In genomic region chr14:49306152-49306751, GRCh38 we compare ENCODE assay signal across 8 cellular contexts.
DNase-seq lines count a peak whose midpoint lies in the region; ATAC-seq and TF ChIP-seq lines count a peak whose summit lies in the region.

No MANE protein-coding gene starts in this region.

- H3K4me2 ChIP-seq in neural cell (ENCODE audit: low read length) = no peak overlapping the region

- DNase-seq in EH (ENCODE audit: low read depth) = peak; percentile 1
- DNase-seq in M059J (ENCODE audit: low read depth) = peak; percentile 15
- DNase-seq in amniotic epithelial cell (ENCODE audit: low read depth) = peak; percentile 12
- DNase-seq in H7 = no peak
- DNase-seq in left ventricle myocardium superior = no peak

- no peak overlapping the region for H3K9ac ChIP-seq in neural cell (ENCODE audit: low read length)

- ATAC-seq in GM21526 (IDR thresholded peaks at IDR 0.05; ENCODE audit: low FRiP score, unreplicated experiment) = peak; percentile 64
- no peak for ATAC-seq in HG03521 (IDR thresholded peaks at IDR 0.05; ENCODE audit: unreplicated experiment)
- no peak for ATAC-seq in left ventricle myocardium superior

- peak; percentile 87 for TF ChIP-seq RAD21 in neural cell (conservative IDR thresholded peaks at IDR 0.05)

- no peak overlapping the region for H3K27ac ChIP-seq in neural cell (ENCODE audit: low read length)

- no peaks in the 10 kb centered on the region for H3K27me3 ChIP-seq in neural cell (ENCODE audit: insufficient read depth, low read depth, low read length)
- no peaks in the 10 kb centered on the region for H3K27me3 ChIP-seq in H7 (ENCODE audit: control insufficient read depth, insufficient read depth, low read length)

- H3K9me2 ChIP-seq in neural cell (ENCODE audit: insufficient read depth, low read length) = no peaks in the 10 kb centered on the region

- H3K9me3 ChIP-seq in neural cell (ENCODE audit: low read length) = no peaks in the 10 kb centered on the region

- H3F3A ChIP-seq in neural cell (ENCODE audit: insufficient read depth, low read length, poor library complexity, severe bottlenecking) = no peaks in the 10 kb centered on the region

- intact Hi-C loops in left ventricle myocardium superior (cut with micrococcal nuclease) = no loop called here

- peak; percentile 79 for TF ChIP-seq CTCF in neural cell (IDR thresholded peaks at IDR 0.05; ENCODE audit: poor library complexity, severe bottlenecking)

- H2AFZ ChIP-seq in neural cell (ENCODE audit: low read depth, low read length) = no peak overlapping the region

- no peaks in the 10 kb centered on the region for H4K20me1 ChIP-seq in neural cell (ENCODE audit: insufficient read depth)

- TF ChIP-seq EP300 in neural cell (conservative IDR thresholded peaks at IDR 0.05; ENCODE audit: poor library complexity, severe bottlenecking) = no peak

- H3K4me3 ChIP-seq in neural cell (ENCODE audit: low read length) = no peak overlapping the region
- H3K4me3 ChIP-seq in H7 (ENCODE audit: insufficient read depth, low read depth, low read length) = no peak overlapping the region

- no peaks in the 10 kb centered on the region for H3K79me2 ChIP-seq in neural cell (replicated peaks; ENCODE audit: insufficient read depth, low read length)

- H3K36me3 ChIP-seq in neural cell (ENCODE audit: insufficient read depth, low read length) (no peaks in the 10 kb centered on the region), H7 (replicated peaks; ENCODE audit: control insufficient read depth, insufficient read depth, low read length) (no peaks in the 10 kb centered on the region)

TF ChIP-seq in neural cell, 6 proteins besides CTCF, POLR2A, EP300 and RAD21:
- peak; percentile 81 for TF ChIP-seq SMC3 (conservative IDR thresholded peaks at IDR 0.05; ENCODE audit: poor library complexity)
- no peak for TF ChIP-seq TAF1 (IDR thresholded peaks at IDR 0.05; ENCODE audit: low read depth)
- TF ChIP-seq POLR2AphosphoS5 (IDR thresholded peaks at IDR 0.05) = no peak
- TF ChIP-seq EZH2 (IDR thresholded peaks at IDR 0.05; ENCODE audit: borderline replicate concordance, insufficient read depth, low read length, poor library complexity, severe bottlenecking) = no peak
- TF ChIP-seq MXI1 (conservative IDR thresholded peaks at IDR 0.05; ENCODE audit: poor library complexity, severe bottlenecking) = no peak

Comparison
In these comparisons a context has a peak if more than half of its experiments do, and no peak if none do; other contexts are left out.
1. DNase-seq: peak in EH (single experiment), M059J (single experiment) and amniotic epithelial cell (single experiment); none in H7 (single experiment) and left ventricle myocardium superior (single experiment).